In the genomic region with DNA sequence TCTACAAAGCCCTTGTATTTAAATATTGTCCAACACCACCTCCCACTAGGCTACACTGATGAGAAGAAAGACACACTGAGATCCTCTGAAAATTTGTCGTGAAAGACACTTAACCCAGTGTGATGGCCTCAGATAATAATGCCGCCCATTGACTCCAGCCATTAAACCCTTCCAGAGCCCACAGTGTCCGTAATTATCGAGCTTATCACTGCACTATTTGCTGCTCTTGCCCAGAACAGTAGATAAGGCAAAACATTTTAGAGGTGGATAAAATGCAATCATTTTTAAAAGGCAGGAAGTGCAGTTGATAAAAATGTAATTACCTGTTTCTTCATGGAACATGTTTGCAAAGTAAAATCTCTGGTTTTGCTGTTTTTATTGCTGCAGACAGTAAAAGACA, we compare ENCODE assay signal across 29 cellular contexts.
"Had no signal": no experiment of that assay in that cellular context is flagged by ENCODE, and none has a peak within 500 bp of the region (broad histone marks: within the 10 kb centered on the region; RNA-seq: fewer than 3 reads in every experiment).

No MANE protein-coding gene starts in this region.

- H3K9me3 ChIP-seq: SJSA1 had no signal

- DNase-seq: activated CD4-positive, alpha-beta memory T cell treated with anti-CD3 and anti-CD28 coated beads, Interleukin-2, amount 10 ng/mL, durations not matched to agents 7 days and 5 days; activated CD4-positive, alpha-beta T cell treated with anti-CD3 and anti-CD28 coated beads for 1 hour; activated CD4-positive, alpha-beta T cell treated with anti-CD3 and anti-CD28 coated beads for 48 hours; activated CD4-positive, CD25-positive, alpha-beta regulatory T cell; activated CD8-positive, alpha-beta memory T cell treated with anti-CD3 and anti-CD28 coated beads for 24 hours; activated CD8-positive, alpha-beta memory T cell treated with anti-CD3 and anti-CD28 coated beads, Interleukin-2, amount 10 ng/mL, durations not matched to agents 7 days and 5 days; activated CD8-positive, alpha-beta memory T cell treated with anti-CD3 and anti-CD28 coated beads, Interleukin-2, amount 50 U/mL, for 48 hours; activated effector memory CD4-positive, alpha-beta T cell treated with Interleukin-2 at 50 U/mL for 16 hours; activated naive CD4-positive, alpha-beta T cell; activated naive CD4-positive, alpha-beta T cell treated with anti-CD3 and anti-CD28 coated beads, Interleukin-2, amount 50 U/mL, for 16 hours; activated naive CD8-positive, alpha-beta T cell treated with anti-CD3 and anti-CD28 coated beads for 36 hours; activated T-cell treated with anti-CD3 and anti-CD28 coated beads, Interleukin-2, amount 50 U/mL, for 48 hours; amniotic stem cell; aorta; brain microvascular endothelial cell; central memory CD4-positive, alpha-beta T cell; Kasumi-1; KG1; MM.1S; NCI-H1105 treated with DMSO at 0.1 percent for 48 hours; NCI-H1436 treated with DMSO at 0.1 percent for 48 hours; NCI-H2029; NCI-H446; NCI-H510A treated with DMSO at 0.1 percent for 48 hours; NCI-H526 treated with DMSO at 0.1 percent for 48 hours; SHP77 treated with DMSO at 0.1 percent for 48 hours; T1000; WERI-Rb-1 had no signal

- H3K36me3 ChIP-seq: brain microvascular endothelial cell, SJSA1, WERI-Rb-1 had no signal

- H3K27ac ChIP-seq: brain microvascular endothelial cell, SJSA1, WERI-Rb-1 had no signal

- H3K27me3 ChIP-seq: brain microvascular endothelial cell, SJSA1 had no signal

- H3K4me1 ChIP-seq: SJSA1 had no signal

- H3K4me3 ChIP-seq: SJSA1 had no signal
